9 cellular contexts compared by ENCODE assay signal in the genomic region with DNA sequence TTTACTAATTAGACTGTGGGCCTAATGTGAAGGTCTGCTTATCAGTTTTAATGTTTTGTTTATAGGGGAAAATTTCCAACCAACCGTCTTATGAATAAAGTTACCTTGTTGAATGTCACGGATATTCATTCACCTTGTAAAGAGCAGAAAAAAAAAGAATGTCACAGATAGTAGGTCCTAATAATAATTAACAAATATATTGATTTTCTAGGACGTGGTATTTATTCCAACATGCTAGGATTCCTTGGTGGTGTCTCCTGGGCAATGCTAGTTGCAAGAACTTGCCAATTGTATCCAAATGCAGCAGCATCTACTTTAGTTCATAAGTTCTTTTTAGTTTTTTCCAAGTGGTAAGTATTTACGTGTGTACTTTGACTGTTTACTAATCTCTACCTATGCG.
"Had no signal": no experiment of that assay in that cellular context is flagged by ENCODE, and none has a peak within 500 bp of the region (broad histone marks: within the 10 kb centered on the region; RNA-seq: fewer than 3 reads in every experiment).

No MANE protein-coding gene starts in this region.

- H3K27ac Mint-ChIP-seq: HFFc6 had no signal

- H3K4me3 Mint-ChIP-seq: HFFc6 had no signal

- ATAC-seq: HCT116, K562 had no signal

- H3K9me3 ChIP-seq: HAP-1 had no signal

- H3K4me1 ChIP-seq: HAP-1 had no signal

- H3K4me3 ChIP-seq: GM23248, HAP-1, K562 had no signal

- H3K9ac ChIP-seq: GM23248 had no signal

- H3K27ac ChIP-seq: GM23248 had no signal

- DNase-seq: GM23248, GOT3, H7, HFFc6, IMR-90, KG1 had no signal

- H3K9me3 Mint-ChIP-seq: HFFc6 had no signal
